Comparison of ENCODE assay signal across 12 cellular contexts in genomic region chr6:90178294-90178678, GRCh38.
DNase-seq lines count a peak whose midpoint lies in the region; ATAC-seq and TF ChIP-seq lines count a peak whose summit lies in the region.
"Had no signal": no experiment of that assay in that cellular context is flagged by ENCODE, and none has a peak within 500 bp of the region (broad histone marks: within the 10 kb centered on the region; RNA-seq: fewer than 3 reads in every experiment).

No MANE protein-coding gene starts in this region.

- no peak for TF ChIP-seq EP300 in esophagus muscularis mucosa (IDR thresholded peaks at IDR 0.05)

- H3K36me3 Mint-ChIP-seq in CD4-positive, alpha-beta memory T cell = no peaks in the 10 kb centered on the region

- no peaks in the 10 kb centered on the region for H3K27me3 ChIP-seq in CD4-positive, alpha-beta memory T cell (ENCODE audit: insufficient read depth, low read length)
- no peaks in the 10 kb centered on the region for H3K27me3 ChIP-seq in esophagus muscularis mucosa

- TF ChIP-seq CTCF in esophagus muscularis mucosa (IDR thresholded peaks at IDR 0.05) = no peak

- peaks cover 40% of the 10 kb centered on the region for H3K4me1 ChIP-seq in CD4-positive, alpha-beta memory T cell (ENCODE audit: insufficient read depth, low read length)
- peaks cover 18 to 26% (median 20%) of the 10 kb centered on the region in 4 donors for H3K4me1 ChIP-seq in esophagus muscularis mucosa

- no peaks in the 10 kb centered on the region for H3K36me3 ChIP-seq in CD4-positive, alpha-beta memory T cell (ENCODE audit: insufficient read depth, low read length)
- H3K36me3 ChIP-seq in esophagus muscularis mucosa = no peaks in the 10 kb centered on the region

- peak overlapping the region in 5 of 8 donors; percentile 35 to 82 (median 59) for H3K4me3 Mint-ChIP-seq in CD4-positive, alpha-beta memory T cell

- no peak for TF ChIP-seq POLR2A in esophagus muscularis mucosa (IDR thresholded peaks at IDR 0.05; ENCODE audit: low read depth)

- no peaks in the 10 kb centered on the region for H3K27me3 Mint-ChIP-seq in CD4-positive, alpha-beta memory T cell

- peaks cover 30 to 72% (median 49%) of the 10 kb centered on the region in 4 donors for H3K4me1 Mint-ChIP-seq in CD4-positive, alpha-beta memory T cell

- intact Hi-C loops in CD4-positive, alpha-beta memory T cell (cut with micrococcal nuclease) = loop anchor here (2.0 to 5.0 kb wide), 3 partner anchors 71 to 207 kb away; no protein-coding TSS in a partner anchor
- intact Hi-C loops in esophagus muscularis mucosa (cut with DNase I) = no loop called here

- no peak overlapping the region for H3K4me3 ChIP-seq in CD4-positive, alpha-beta memory T cell (ENCODE audit: low read length in 2 of 2)
- peak overlapping the region in 1 of 4 donors; percentile 1 for H3K4me3 ChIP-seq in esophagus muscularis mucosa
- H3K4me3 ChIP-seq: K562 had no signal

- H3K9me3 Mint-ChIP-seq in CD4-positive, alpha-beta memory T cell = peaks cover 0 to 2% (median 0%) of the 10 kb centered on the region in 8 donors

- POLR2A ChIA-PET in CD4-positive, alpha-beta memory T cell (lab: Charles Lee; ENCODE audit: partially characterized antibody) = interaction anchor here (0.8 to 2.4 kb wide), 6 partner anchors 10 to 238 kb away, joined by 3 to 6 read pairs (median 3); no protein-coding TSS in a partner anchor

- CTCF ChIA-PET in CD4-positive, alpha-beta memory T cell (lab: Charles Lee; ENCODE audit: partially characterized antibody) = interaction anchor here (0.6 to 5.6 kb wide), 18 partner anchors 8 to 303 kb away, joined by 3 to 52 read pairs (median 4); partner anchors contain the start of gene BACH2

- ATAC-seq in HG02571 (IDR thresholded peaks at IDR 0.05; ENCODE audit: unreplicated experiment) = no peak
- ATAC-seq: K562 had no signal

- WGBS in esophagus muscularis mucosa = 48% methylated on average over 4 of the region's 4 CpGs

- H3K27ac Mint-ChIP-seq in CD4-positive, alpha-beta memory T cell = peak overlapping the region; percentile 32 to 96 (median 83)

- H3K27ac ChIP-seq in CD4-positive, alpha-beta memory T cell (ENCODE audit: low read depth, low read length) = no peak overlapping the region
- peak overlapping the region; percentile 18 to 49 (median 33) for H3K27ac ChIP-seq in esophagus muscularis mucosa (replicated peaks in 1 of 4)

- H3K9me3 ChIP-seq in CD4-positive, alpha-beta memory T cell (ENCODE audit: control insufficient read depth in 1 of 2, low read length in 2 of 2) = no peaks in the 10 kb centered on the region
- H3K9me3 ChIP-seq in esophagus muscularis mucosa = no peaks in the 10 kb centered on the region

- no peak for DNase-seq in CD4-positive, alpha-beta memory T cell
- DNase-seq in MV-4-11 (lab: John Stamatoyannopoulos, UW) = peak; percentile 82
- no peak for DNase-seq in esophagus muscularis mucosa (ENCODE audit: extremely low spot score)
- peak; percentile 32 for DNase-seq in pons (ENCODE audit: low spot score)
- no peak for DNase-seq in AG20443 (ENCODE audit: low spot score)
- DNase-seq in RPMI8226 = no peak
- DNase-seq: aorta; DMS79; hypothalamus; stimulated activated CD4-positive, alpha-beta T cell treated with anti-CD3 and anti-CD28 coated beads, Interleukin-12 subunit alpha, Interleukin-12 subunit beta, amount 100 ng/mL, for 4 hours had no signal

Comparison
In these comparisons a context has a peak if more than half of its experiments do, and no peak if none do; other contexts are left out.
1. DNase-seq: peak in MV-4-11 (single experiment) and pons (single experiment); none in CD4-positive, alpha-beta memory T cell (0 of 5), esophagus muscularis mucosa (single experiment), AG20443 (single experiment) and RPMI8226 (single experiment).